ENCODE assay signal across 26 cellular contexts in the genomic region with DNA sequence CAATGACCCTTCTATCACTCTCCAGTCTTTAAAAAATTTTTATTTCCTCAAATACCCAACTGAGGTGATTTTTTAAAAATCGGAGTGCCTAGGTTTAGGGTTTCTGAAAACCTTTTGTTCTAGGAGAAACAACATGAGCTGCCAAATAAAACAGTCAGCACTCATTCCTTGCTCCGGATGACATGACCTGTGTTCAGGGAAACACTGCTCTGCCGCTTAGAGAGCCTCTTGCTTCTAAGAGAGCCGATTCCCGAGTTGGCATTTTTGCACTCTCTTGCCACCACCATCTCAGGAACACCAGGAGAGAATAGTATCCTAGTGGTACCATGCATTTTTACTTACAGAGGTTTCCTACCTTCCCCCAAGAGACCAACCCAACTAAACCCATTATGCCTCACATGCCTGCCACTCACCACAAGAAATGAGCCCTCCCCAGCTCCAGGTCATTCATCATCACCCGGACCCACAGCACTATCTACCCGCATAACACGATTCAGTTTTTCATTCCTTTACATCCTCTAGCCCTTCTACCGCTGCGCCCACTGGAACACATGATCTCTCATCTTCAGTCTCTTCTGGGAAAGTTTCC.
"Had no signal": no experiment of that assay in that cellular context is flagged by ENCODE, and none has a peak within 500 bp of the region (broad histone marks: within the 10 kb centered on the region; RNA-seq: fewer than 3 reads in every experiment).

No MANE protein-coding gene starts in this region.

- H3K27me3 Mint-ChIP-seq: activated CD4-positive, alpha-beta T cell treated with anti-CD3 and anti-CD28 coated beads for 36 hours; activated CD8-positive, alpha-beta memory T cell treated with anti-CD3 and anti-CD28 coated beads, Interleukin-2, amount 10 ng/mL, durations not matched to agents 7 days and 5 days; dendritic cell treated with granulocyte-macrophage colony-stimulating factor and Interleukin-4, amounts not matched to agents 40 ng/mL and 50 ng/mL, for 4 days had no signal

- H3K27ac ChIP-seq: breast epithelium, epithelial cell of prostate, esophagus squamous epithelium, gastrocnemius medialis, hepatocyte, left ventricle myocardium inferior, spleen, thoracic aorta, upper lobe of left lung had no signal

- H3K27me3 ChIP-seq: breast epithelium, esophagus squamous epithelium, gastrocnemius medialis, hepatocyte, spleen, upper lobe of left lung had no signal

- DNase-seq: activated CD4-positive, alpha-beta T cell treated with anti-CD3 and anti-CD28 coated beads for 36 hours; activated CD4-positive, CD25-positive, alpha-beta regulatory T cell; activated CD8-positive, alpha-beta memory T cell treated with anti-CD3 and anti-CD28 coated beads, Interleukin-2, amount 10 ng/mL, durations not matched to agents 7 days and 5 days; activated CD8-positive, alpha-beta T cell treated with anti-CD3 and anti-CD28 coated beads, Interleukin-2, amount 10 ng/mL, durations not matched to agents 7 days and 5 days; activated naive CD4-positive, alpha-beta T cell; activated T-cell treated with anti-CD3 and anti-CD28 coated beads, Interleukin-2, amount 50 U/mL, for 48 hours; central memory CD4-positive, alpha-beta T cell; effector CD4-positive, alpha-beta T cell; esophagus squamous epithelium; gastrocnemius medialis; islet precursor cell; left ventricle myocardium inferior; occipital lobe; right cardiac atrium; spleen; stimulated activated naive CD8-positive, alpha-beta T cell treated with anti-CD3 and anti-CD28 coated beads, Interleukin-15, Interleukin-2, amounts not matched to agents 100 U/mL and 50 U/mL, for 24 hours; T-helper 1 cell; upper lobe of left lung had no signal

- H3K9me3 ChIP-seq: breast epithelium, esophagus squamous epithelium, gastrocnemius medialis, left ventricle myocardium inferior, spleen, thoracic aorta, upper lobe of left lung had no signal

- H3K27ac Mint-ChIP-seq: activated CD4-positive, alpha-beta T cell treated with anti-CD3 and anti-CD28 coated beads for 36 hours; activated CD8-positive, alpha-beta memory T cell treated with anti-CD3 and anti-CD28 coated beads, Interleukin-2, amount 10 ng/mL, durations not matched to agents 7 days and 5 days; activated CD8-positive, alpha-beta T cell treated with anti-CD3 and anti-CD28 coated beads, Interleukin-2, amount 10 ng/mL, durations not matched to agents 7 days and 5 days; activated naive CD4-positive, alpha-beta T cell treated with anti-CD3 and anti-CD28 coated beads, Interleukin-2, amount 50 U/mL, for 72 hours; activated T-helper 2 cell treated with anti-CD3 and anti-CD28 coated beads, Interferon-gamma antibody, Interleukin-2, Interleukin-4, amounts not matched to agents 10 μg/mL and 5 μg/mL and 100 μg/mL, durations not matched to agents 14 hours and 24 hours and 36 hours; dendritic cell treated with granulocyte-macrophage colony-stimulating factor and Interleukin-4, amounts not matched to agents 40 ng/mL and 50 ng/mL, for 4 days; T-helper 2 cell treated with Interferon-gamma antibody and Interleukin-4, amounts not matched to agents 5 μg/mL and 100 μg/mL, for 36 hours had no signal

- H3K9me3 Mint-ChIP-seq: activated T-helper 2 cell treated with anti-CD3 and anti-CD28 coated beads, Interferon-gamma antibody, Interleukin-2, Interleukin-4, amounts not matched to agents 10 μg/mL and 5 μg/mL and 100 μg/mL, durations not matched to agents 14 hours and 24 hours and 36 hours; dendritic cell treated with granulocyte-macrophage colony-stimulating factor and Interleukin-4, amounts not matched to agents 40 ng/mL and 50 ng/mL, for 4 days; T-helper 2 cell treated with Interferon-gamma antibody and Interleukin-4, amounts not matched to agents 5 μg/mL and 100 μg/mL, for 36 hours had no signal

- H3K4me1 Mint-ChIP-seq: activated CD4-positive, alpha-beta T cell treated with anti-CD3 and anti-CD28 coated beads for 36 hours; activated CD8-positive, alpha-beta memory T cell treated with anti-CD3 and anti-CD28 coated beads, Interleukin-2, amount 10 ng/mL, durations not matched to agents 7 days and 5 days had no signal

- H3K4me3 Mint-ChIP-seq: activated CD4-positive, alpha-beta T cell treated with anti-CD3 and anti-CD28 coated beads for 36 hours; activated CD8-positive, alpha-beta memory T cell treated with anti-CD3 and anti-CD28 coated beads, Interleukin-2, amount 10 ng/mL, durations not matched to agents 7 days and 5 days; activated CD8-positive, alpha-beta T cell treated with anti-CD3 and anti-CD28 coated beads, Interleukin-2, amount 10 ng/mL, durations not matched to agents 7 days and 5 days; dendritic cell treated with granulocyte-macrophage colony-stimulating factor and Interleukin-4, amounts not matched to agents 40 ng/mL and 50 ng/mL, for 4 days; T-helper 2 cell treated with Interferon-gamma antibody and Interleukin-4, amounts not matched to agents 5 μg/mL and 100 μg/mL, for 36 hours had no signal

- H3K4me3 ChIP-seq: breast epithelium, esophagus squamous epithelium, gastrocnemius medialis, hepatocyte, left ventricle myocardium inferior, spleen, thoracic aorta, upper lobe of left lung had no signal

- H3K36me3 Mint-ChIP-seq: activated CD8-positive, alpha-beta memory T cell treated with anti-CD3 and anti-CD28 coated beads, Interleukin-2, amount 10 ng/mL, durations not matched to agents 7 days and 5 days; activated naive CD4-positive, alpha-beta T cell treated with anti-CD3 and anti-CD28 coated beads, Interleukin-2, amount 50 U/mL, for 72 hours had no signal

- ATAC-seq: activated CD4-positive, alpha-beta T cell treated with anti-CD3 and anti-CD28 coated beads for 36 hours; activated CD8-positive, alpha-beta memory T cell treated with anti-CD3 and anti-CD28 coated beads, Interleukin-2, amount 10 ng/mL, durations not matched to agents 7 days and 5 days; activated CD8-positive, alpha-beta T cell treated with anti-CD3 and anti-CD28 coated beads, Interleukin-2, amount 10 ng/mL, durations not matched to agents 7 days and 5 days; activated naive CD4-positive, alpha-beta T cell treated with anti-CD3 and anti-CD28 coated beads, Interleukin-2, amount 50 U/mL, for 72 hours; gastrocnemius medialis; stimulated activated naive CD8-positive, alpha-beta T cell treated with anti-CD3 and anti-CD28 coated beads, Interleukin-15, Interleukin-2, amounts not matched to agents 100 U/mL and 50 U/mL, for 24 hours had no signal

- H3K4me1 ChIP-seq: breast epithelium, esophagus squamous epithelium, gastrocnemius medialis, left ventricle myocardium inferior, spleen, upper lobe of left lung had no signal

- H3K36me3 ChIP-seq: breast epithelium, esophagus squamous epithelium, gastrocnemius medialis, left ventricle myocardium inferior, spleen, thoracic aorta, upper lobe of left lung had no signal
